1 cellular context compared by ENCODE assay signal in the genomic region with DNA sequence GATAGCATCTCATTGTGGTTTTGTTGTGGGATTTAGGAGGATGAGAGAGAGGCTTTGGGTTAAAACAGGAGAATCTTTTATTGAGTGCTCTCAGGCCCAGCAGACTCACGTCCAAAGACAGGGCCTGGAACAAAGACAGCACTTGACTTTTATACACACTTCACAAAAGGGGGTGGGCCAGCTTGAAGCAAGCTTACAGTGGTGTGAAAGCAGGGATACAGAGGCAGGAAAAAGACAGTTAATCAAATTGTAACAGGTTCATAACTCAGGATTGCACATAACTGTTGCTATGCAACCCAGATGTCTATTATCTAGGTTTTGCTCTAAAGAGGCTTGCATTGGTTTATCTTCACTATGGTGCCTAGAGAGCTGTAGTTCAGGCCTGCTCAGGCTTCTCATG.
TF ChIP-seq lines count a peak whose summit lies in the region.

No MANE protein-coding gene starts in this region.

TF ChIP-seq in K562, 482 proteins besides CTCF, POLR2A, EP300 and RAD21 (continued from another document):
- TF ChIP-seq, protein P1, sequence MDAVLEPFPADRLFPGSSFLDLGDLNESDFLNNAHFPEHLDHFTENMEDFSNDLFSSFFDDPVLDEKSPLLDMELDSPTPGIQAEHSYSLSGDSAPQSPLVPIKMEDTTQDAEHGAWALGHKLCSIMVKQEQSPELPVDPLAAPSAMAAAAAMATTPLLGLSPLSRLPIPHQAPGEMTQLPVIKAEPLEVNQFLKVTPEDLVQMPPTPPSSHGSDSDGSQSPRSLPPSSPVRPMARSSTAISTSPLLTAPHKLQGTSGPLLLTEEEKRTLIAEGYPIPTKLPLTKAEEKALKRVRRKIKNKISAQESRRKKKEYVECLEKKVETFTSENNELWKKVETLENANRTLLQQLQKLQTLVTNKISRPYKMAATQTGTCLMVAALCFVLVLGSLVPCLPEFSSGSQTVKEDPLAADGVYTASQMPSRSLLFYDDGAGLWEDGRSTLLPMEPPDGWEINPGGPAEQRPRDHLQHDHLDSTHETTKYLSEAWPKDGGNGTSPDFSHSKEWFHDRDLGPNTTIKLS (IDR thresholded peaks at IDR 0.05; ENCODE audit: borderline replicate concordance, low read depth), result no peak
- no peak for TF ChIP-seq MCM2 (IDR thresholded peaks at IDR 0.05; ENCODE audit: low read depth)
